Comparison of ENCODE assay signal across 8 cellular contexts in the genomic region with DNA sequence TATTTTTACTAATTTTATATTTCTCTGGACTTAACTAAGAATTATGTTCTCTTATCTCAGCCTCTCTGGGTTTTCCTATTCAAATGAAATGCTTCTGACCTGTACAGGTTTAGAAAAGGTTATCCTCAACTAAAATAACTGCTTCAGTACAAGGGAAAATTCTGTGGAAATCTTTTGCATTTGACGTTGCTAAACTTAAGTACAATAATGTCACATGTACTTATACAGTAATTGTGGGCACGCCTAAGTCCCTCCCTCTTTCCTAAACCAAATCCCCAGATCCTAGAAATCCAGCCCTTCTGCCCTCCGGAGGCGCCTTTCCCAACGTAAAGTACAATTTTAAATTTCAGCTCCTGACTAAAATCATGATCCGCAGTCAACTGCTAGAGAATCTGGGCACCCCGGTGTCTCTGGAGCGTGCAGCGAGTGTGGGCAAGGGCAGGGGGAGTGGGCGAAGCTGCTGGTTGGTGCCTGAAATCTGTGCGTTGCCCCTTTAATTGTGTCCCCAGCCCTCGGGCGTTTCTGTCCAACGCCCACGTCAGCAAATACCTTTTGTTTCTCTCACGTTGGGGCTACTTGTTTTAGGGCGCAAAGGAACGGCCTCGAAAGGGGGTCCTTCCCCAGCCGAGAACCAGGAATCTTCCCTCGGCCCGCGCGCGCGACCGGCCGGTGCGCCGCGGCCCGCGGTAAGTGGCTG. TPM values are rescaled to one million over a fixed set of nuclear protein-coding genes. Genes with fewer than 3 reads are reported as not detected.
DNase-seq lines count a peak whose midpoint lies in the region; ATAC-seq and TF ChIP-seq lines count a peak whose summit lies in the region.

A gene (plus strand): TSS at position 541 of the 697 bp plus-strand sequence. CDS start 53,505 bp downstream, outside the sequence.

- CTCF ChIA-PET in activated CD8-positive, alpha-beta memory T cell treated with anti-CD3 and anti-CD28 coated beads, Interleukin-2, amount 10 ng/mL, durations not matched to agents 7 days and 5 days (lab: Charles Lee): no interaction called here

- peak within 1 kb of the TSS; percentile 29 for H3K27ac ChIP-seq in fibroblast of lung (ENCODE audit: insufficient read depth, low read length)
- peak within 1 kb of the TSS; percentile 72 for H3K27ac ChIP-seq in muscle layer of colon (ENCODE audit: low read depth, low read length)
- H3K27ac ChIP-seq in upper lobe of right lung: peak within 1 kb of the TSS; percentile 72

- H3K4me1 Mint-ChIP-seq in activated CD8-positive, alpha-beta memory T cell treated with anti-CD3 and anti-CD28 coated beads, Interleukin-2, amount 10 ng/mL, durations not matched to agents 7 days and 5 days: peaks cover 8% of the 10 kb centered on the region

- ATAC-seq in activated CD8-positive, alpha-beta memory T cell treated with anti-CD3 and anti-CD28 coated beads, Interleukin-2, amount 10 ng/mL, durations not matched to agents 7 days and 5 days: no peak
- ATAC-seq in upper lobe of right lung: peak; percentile 82
- no peak for ATAC-seq in HG03457 (IDR thresholded peaks at IDR 0.05; ENCODE audit: unreplicated experiment)

- H3K79me2 ChIP-seq in fibroblast of lung (ENCODE audit: control insufficient read depth, insufficient read depth, low read length): peaks cover 6% of the 10 kb centered on the region

- TF ChIP-seq CTCF in fibroblast of lung (conservative IDR thresholded peaks at IDR 0.05 in 1 of 2, IDR thresholded peaks at IDR 0.05 in 1 of 2; ENCODE audit: low read depth in 1 of 2, low read length in 2 of 2): no peak
- TF ChIP-seq CTCF in upper lobe of right lung (IDR thresholded peaks at IDR 0.05): no peak

- H3K36me3 ChIP-seq in fibroblast of lung (ENCODE audit: control insufficient read depth, insufficient read depth, low read length) (no peaks in the 10 kb centered on the region), muscle layer of colon (ENCODE audit: insufficient read depth, low read length) (no peaks in the 10 kb centered on the region), upper lobe of right lung (no peaks in the 10 kb centered on the region)

- peak within 1 kb of the TSS; percentile 17 for H3K27ac Mint-ChIP-seq in activated CD8-positive, alpha-beta memory T cell treated with anti-CD3 and anti-CD28 coated beads, Interleukin-2, amount 10 ng/mL, durations not matched to agents 7 days and 5 days

- H3K9ac ChIP-seq in fibroblast of lung (ENCODE audit: insufficient read depth, low read length) (peak within 1 kb of the TSS; percentile 62), muscle layer of colon (ENCODE audit: low read length) (peak within 1 kb of the TSS; percentile 14)

- H3K9me3 ChIP-seq in fibroblast of lung (ENCODE audit: control insufficient read depth, insufficient read depth, low read depth, low read length): no peaks in the 10 kb centered on the region
- no peaks in the 10 kb centered on the region for H3K9me3 ChIP-seq in muscle layer of colon (ENCODE audit: low read length)
- H3K9me3 ChIP-seq in upper lobe of right lung: no peaks in the 10 kb centered on the region

- H3K4me1 ChIP-seq in fibroblast of lung (ENCODE audit: control insufficient read depth, extremely low read depth, insufficient read depth, low read length): no peaks in the 10 kb centered on the region
- peaks cover 9% of the 10 kb centered on the region for H3K4me1 ChIP-seq in muscle layer of colon (ENCODE audit: insufficient read depth, low read length)
- H3K4me1 ChIP-seq in upper lobe of right lung: peaks cover 16% of the 10 kb centered on the region

- H3K36me3 Mint-ChIP-seq in activated CD8-positive, alpha-beta memory T cell treated with anti-CD3 and anti-CD28 coated beads, Interleukin-2, amount 10 ng/mL, durations not matched to agents 7 days and 5 days: no peaks in the 10 kb centered on the region

- peaks cover 85% of the 10 kb centered on the region for H3K27me3 Mint-ChIP-seq in activated CD8-positive, alpha-beta memory T cell treated with anti-CD3 and anti-CD28 coated beads, Interleukin-2, amount 10 ng/mL, durations not matched to agents 7 days and 5 days

- DNase-seq in stimulated activated CD4-positive, alpha-beta T cell treated with anti-CD3 and anti-CD28 coated beads, Interleukin-12 subunit alpha, Interleukin-12 subunit beta, amount 100 ng/mL, for 4 hours: peak; percentile 5
- no peak for DNase-seq in stimulated activated CD4-positive, alpha-beta T cell treated with anti-CD3 and anti-CD28 coated beads, Interleukin-1b, Interleukin-23, amount 100 ng/mL, for 48 hours
- peak; percentile 44 for DNase-seq in NCI-H2171 (lab: John Stamatoyannopoulos, UW)
- no peak for DNase-seq in activated CD8-positive, alpha-beta memory T cell treated with anti-CD3 and anti-CD28 coated beads, Interleukin-2, amount 10 ng/mL, durations not matched to agents 7 days and 5 days
- peak; percentile 68 to 80 for DNase-seq in fibroblast of lung (ENCODE audit: low read depth in 2 of 2)
- peak; percentile 81 for DNase-seq in upper lobe of right lung

- H3K9me3 Mint-ChIP-seq in activated CD8-positive, alpha-beta memory T cell treated with anti-CD3 and anti-CD28 coated beads, Interleukin-2, amount 10 ng/mL, durations not matched to agents 7 days and 5 days (ENCODE audit: low read depth): no peaks in the 10 kb centered on the region

- peak within 1 kb of the TSS; percentile 60 to 89 (median 71) for H3K4me3 ChIP-seq in fibroblast of lung (replicated peaks in 1 of 4; ENCODE audit: control extremely low read depth in 1 of 4, insufficient read depth in 1 of 4, low read depth in 3 of 4, low read length in 4 of 4)
- H3K4me3 ChIP-seq in muscle layer of colon (ENCODE audit: low read depth in 1 of 2, low read length in 2 of 2): peak within 1 kb of the TSS; percentile 54 to 74
- H3K4me3 ChIP-seq in upper lobe of right lung: peak within 1 kb of the TSS; percentile 63

- H3K4me2 ChIP-seq in fibroblast of lung (ENCODE audit: extremely low read depth, insufficient read depth, low read length): peak within 1 kb of the TSS; percentile 89

- intact Hi-C loops in upper lobe of right lung (cut with DNase I): no loop called here

- H2AFZ ChIP-seq in fibroblast of lung (ENCODE audit: low read length): peak within 1 kb of the TSS; percentile 90

- no peaks in the 10 kb centered on the region for H4K20me1 ChIP-seq in fibroblast of lung (ENCODE audit: control insufficient read depth, extremely low read depth, insufficient read depth, low read length)

- H3K27me3 ChIP-seq in fibroblast of lung (ENCODE audit: control insufficient read depth, insufficient read depth, low read length) (no peaks in the 10 kb centered on the region), muscle layer of colon (ENCODE audit: control insufficient read depth in 1 of 2, insufficient read depth in 2 of 2, low read length in 2 of 2) (no peaks in the 10 kb centered on the region), upper lobe of right lung (no peaks in the 10 kb centered on the region)

- peak within 1 kb of the TSS; percentile 71 for H3K4me3 Mint-ChIP-seq in activated CD8-positive, alpha-beta memory T cell treated with anti-CD3 and anti-CD28 coated beads, Interleukin-2, amount 10 ng/mL, durations not matched to agents 7 days and 5 days

RNA-seq across cellular contexts. Expression of the gene that starts here (rescaled TPM):
- under 1 TPM in 1 of 2 experiments, not detected in 1; 0.23 TPM for total RNA-seq in activated CD8-positive, alpha-beta memory T cell treated with anti-CD3 and anti-CD28 coated beads, Interleukin-2, amount 10 ng/mL, durations not matched to agents 7 days and 5 days
- 5.6 and 5.9 TPM in 2 replicates for total RNA-seq in fibroblast of lung
- 6.0 and 6.9 TPM in 2 replicates for polyA plus RNA-seq in fibroblast of lung
- 3.9 and 4.4 TPM in 2 replicates for polyA plus RNA-seq in fibroblast of lung (2012)
- polyA minus RNA-seq in fibroblast of lung (ENCODE audit: low replicate concordance): 2.3 and 3.4 TPM in 2 replicates
- total RNA-seq in upper lobe of right lung: 9.7 TPM

Comparison
In these comparisons a context has a peak if more than half of its experiments do, and no peak if none do; other contexts are left out.
1. DNase-seq: peak in stimulated activated CD4-positive, alpha-beta T cell treated with anti-CD3 and anti-CD28 coated beads, Interleukin-12 subunit alpha, Interleukin-12 subunit beta, amount 100 ng/mL, for 4 hours (single experiment), NCI-H2171 (single experiment), fibroblast of lung (2 of 2) and upper lobe of right lung (single experiment); none in stimulated activated CD4-positive, alpha-beta T cell treated with anti-CD3 and anti-CD28 coated beads, Interleukin-1b, Interleukin-23, amount 100 ng/mL, for 48 hours (single experiment) and activated CD8-positive, alpha-beta memory T cell treated with anti-CD3 and anti-CD28 coated beads, Interleukin-2, amount 10 ng/mL, durations not matched to agents 7 days and 5 days (single experiment).
2. Peak in every context shown above with its lines, with median percentiles within 50 percentile points of each other: H3K27ac ChIP-seq and H3K4me3 ChIP-seq.